20 cellular contexts compared by ENCODE assay signal in genomic region chr3:169137943-169138342, GRCh38.
DNase-seq lines count a peak whose midpoint lies in the region; ATAC-seq, FAIRE-seq and TF ChIP-seq lines count a peak whose summit lies in the region.
"Had no signal": no experiment of that assay in that cellular context is flagged by ENCODE, and none has a peak within 500 bp of the region (broad histone marks: within the 10 kb centered on the region; RNA-seq: fewer than 3 reads in every experiment).

No MANE protein-coding gene starts in this region.

- no peaks in the 10 kb centered on the region for H4K20me1 ChIP-seq in endothelial cell of umbilical vein (replicated peaks; ENCODE audit: control insufficient read depth, extremely low read depth, insufficient read depth, low read length)

- H3K27ac ChIP-seq in heart left ventricle, result peak overlapping the region in 7 of 12 donors; percentile 28 to 89 (median 45)
- no peak overlapping the region for H3K27ac ChIP-seq in endothelial cell of umbilical vein (ENCODE audit: insufficient read depth, low read depth, low read length)
- H3K27ac ChIP-seq in gastrocnemius medialis, result peak overlapping the region; percentile 0 to 49 (median 35)
- H3K27ac ChIP-seq: 22Rv1, A549, C4-2B, GM23248 had no signal

- DNase-seq in heart left ventricle (no peak), cardiac septum (ENCODE audit: low spot score) (no peak), endothelial cell of umbilical vein (ENCODE audit: low read depth, low spot score) (no peak), gastrocnemius medialis (no peak), DMS114 treated with DMSO at 0.1 percent for 48 hours (lab: John Stamatoyannopoulos, UW; ENCODE audit: unreplicated experiment) (no peak), GM19240 (ENCODE audit: insufficient read length, low spot score) (no peak), DMS153 treated with DMSO at 0.1 percent for 48 hours (lab: John Stamatoyannopoulos, UW; ENCODE audit: unreplicated experiment) (no peak)
- DNase-seq: AML-193; Caco-2; CD4-positive, alpha-beta T cell; DMS53; DND-41; EL; GM23248 had no signal

- dilution Hi-C loops in endothelial cell of umbilical vein (cut with MboI; ENCODE audit: extremely low pct_ligation_motif_present, low sequenced_read_pairs), result no loop called here

- H2AFZ ChIP-seq in endothelial cell of umbilical vein (ENCODE audit: low read depth, low read length), result no peak overlapping the region
- H2AFZ ChIP-seq: GM23248 had no signal

- no peaks in the 10 kb centered on the region for H3K9me1 ChIP-seq in endothelial cell of umbilical vein (replicated peaks; ENCODE audit: control insufficient read depth, extremely low read depth, insufficient read depth, low read length)

- 66 to 79% (median 72%) methylated on average over 2 of the region's 2 CpGs for WGBS in heart left ventricle, 4 donors

- H3K4me3 ChIP-seq in heart left ventricle (peak overlapping the region in 2 of 12 donors; percentile 23 to 64), endothelial cell of umbilical vein (replicated peaks in 1 of 3; ENCODE audit: insufficient read depth in 1 of 3, low read depth in 1 of 3, low read length in 3 of 3) (no peak overlapping the region), gastrocnemius medialis (no peak overlapping the region)
- H3K4me3 ChIP-seq: A549, GM12878, GM23248, HAP-1 had no signal

- BruUV-seq in endothelial cell of umbilical vein (replicated peaks; lab: Mats Ljungman, UMichigan), result no TSS peak

- POLR2A ChIA-PET in endothelial cell of umbilical vein (lab: Charles Lee), result no interaction called here

- intact Hi-C loops in heart left ventricle (cut with DNase I), result loop anchor here in 3 of 10 donors (10.0 kb wide), 2 partner anchors 157 to 607 kb away; no protein-coding TSS in a partner anchor
- intact Hi-C loops in cardiac septum (cut with DNase I), result no loop called here
- intact Hi-C loops in endothelial cell of umbilical vein (cut with micrococcal nuclease), result loop anchor here (1.0 to 2.0 kb wide), 2 partner anchors 7 to 273 kb away; no protein-coding TSS in a partner anchor
- intact Hi-C loops in gastrocnemius medialis (cut with DNase I; ENCODE audit: low total_unique reads), result no loop called here

- H3K9ac ChIP-seq in endothelial cell of umbilical vein (replicated peaks; ENCODE audit: extremely low read depth, insufficient read depth, low read length), result no peak overlapping the region
- H3K9ac ChIP-seq: GM23248 had no signal

- H3K4me1 ChIP-seq in heart left ventricle (peaks cover 0 to 48% (median 2%) of the 10 kb centered on the region in 12 donors), endothelial cell of umbilical vein (ENCODE audit: control insufficient read depth, extremely low read depth, insufficient read depth, low read length) (peaks cover 83% of the 10 kb centered on the region), gastrocnemius medialis (peaks cover 0 to 4% of the 10 kb centered on the region in 2 donors)
- H3K4me1 ChIP-seq: A549, Caco-2 had no signal

- peak overlapping the region; percentile 99 for H3K4me2 ChIP-seq in endothelial cell of umbilical vein (ENCODE audit: insufficient read depth, low read length)
- H3K4me2 ChIP-seq: A549 had no signal

- ATAC-seq in heart left ventricle, result no peak
- no peak for ATAC-seq in gastrocnemius medialis
- ATAC-seq: A549, GM12878, HepG2 had no signal

- H3K27me3 ChIP-seq in heart left ventricle, result peaks cover 0 to 15% (median 0%) of the 10 kb centered on the region in 9 donors
- H3K27me3 ChIP-seq in endothelial cell of umbilical vein (ENCODE audit: control insufficient read depth in 2 of 2, insufficient read depth in 2 of 2, low read length in 2 of 2), result no peaks in the 10 kb centered on the region
- H3K27me3 ChIP-seq in gastrocnemius medialis, result peaks cover 0 to 29% (median 9%) of the 10 kb centered on the region in 3 donors

- TF ChIP-seq CTCF in heart left ventricle (IDR thresholded peaks at IDR 0.05), result no peak
- no peak for TF ChIP-seq CTCF in endothelial cell of umbilical vein (IDR thresholded peaks at IDR 0.05; ENCODE audit: extremely low read depth in 1 of 2, insufficient read depth in 1 of 2, low read depth in 1 of 2, low read length in 2 of 2)
- TF ChIP-seq CTCF in gastrocnemius medialis (IDR thresholded peaks at IDR 0.05 in 4 of 5, conservative IDR thresholded peaks at IDR 0.05 in 1 of 5), result no peak

- H3K9me3 ChIP-seq in heart left ventricle (no peaks in the 10 kb centered on the region), endothelial cell of umbilical vein (replicated peaks; ENCODE audit: control insufficient read depth, insufficient read depth, low read length) (no peaks in the 10 kb centered on the region), gastrocnemius medialis (no peaks in the 10 kb centered on the region)
- H3K9me3 ChIP-seq: A549, Caco-2, HAP-1 had no signal

- in situ Hi-C loops in gastrocnemius medialis (cut with MboI; ENCODE audit: low sequenced_read_pairs in 4 of 4), result loop anchor here in 2 of 4 donors (25.0 kb wide), 1 partner anchor 524 kb away; the partner anchor contains the start of gene MECOM (in 2 of the 2)

- no peak for FAIRE-seq in endothelial cell of umbilical vein (lab: Jason Lieb, UNC)
- FAIRE-seq: A549, GM12878, HepG2 had no signal

- CTCF ChIA-PET in endothelial cell of umbilical vein (lab: Charles Lee), result interaction anchor here (1.7 to 4.4 kb wide), 5 partner anchors 11 to 531 kb away, joined by 6 to 40 read pairs (median 15); no protein-coding TSS in a partner anchor

- H3K79me2 ChIP-seq in endothelial cell of umbilical vein (ENCODE audit: control insufficient read depth, insufficient read depth, low read length), result peaks cover 78% of the 10 kb centered on the region

- H3K36me3 ChIP-seq in heart left ventricle (no peaks in the 10 kb centered on the region), endothelial cell of umbilical vein (ENCODE audit: control insufficient read depth in 2 of 2, extremely low read depth in 1 of 2, insufficient read depth in 2 of 2, low read length in 2 of 2) (peaks cover 0 to 4% of the 10 kb centered on the region in 2 experiments), gastrocnemius medialis (no peaks in the 10 kb centered on the region)
- H3K36me3 ChIP-seq: HAP-1 had no signal

- TF ChIP-seq POLR2A in heart left ventricle (IDR thresholded peaks at IDR 0.05) (no peak), endothelial cell of umbilical vein (IDR thresholded peaks at IDR 0.05; ENCODE audit: low read depth, low read length) (no peak), gastrocnemius medialis (IDR thresholded peaks at IDR 0.05) (no peak)

TF ChIP-seq in endothelial cell of umbilical vein, 7 proteins besides CTCF, POLR2A, EP300 and RAD21:
- no peak for TF ChIP-seq MAX (IDR thresholded peaks at IDR 0.05; ENCODE audit: insufficient read depth, insufficient read length)
- no peak for TF ChIP-seq EZH2 (IDR thresholded peaks at IDR 0.05; ENCODE audit: borderline replicate concordance, low read depth, low read length, severe bottlenecking)
- TF ChIP-seq POLR2AphosphoS5 (IDR thresholded peaks at IDR 0.05; ENCODE audit: insufficient read depth, low read depth, low read length), result no peak
- no peak for TF ChIP-seq GATA2 (IDR thresholded peaks at IDR 0.05; ENCODE audit: insufficient read depth, insufficient read length, low read depth, low read length)
- TF ChIP-seq JUN (IDR thresholded peaks at IDR 0.05; ENCODE audit: borderline replicate concordance, insufficient read depth, insufficient read length, low read depth), result no peak
- TF ChIP-seq MYC (IDR thresholded peaks at IDR 0.05; ENCODE audit: low read depth, low read length), result no peak
- TF ChIP-seq FOS (IDR thresholded peaks at IDR 0.05; ENCODE audit: borderline replicate concordance, insufficient read depth, low read length), result no peak
